In genomic region chr6:41164551-41164950, GRCh38 we compare ENCODE assay signal across 36 cellular contexts. TPM values are rescaled to one million over a fixed set of nuclear protein-coding genes. Genes with fewer than 3 reads are reported as not detected.
"Had no signal": no experiment of that assay in that cellular context is flagged by ENCODE, and none has a peak within 500 bp of the region (broad histone marks: within the 10 kb centered on the region; RNA-seq: fewer than 3 reads in every experiment).

No MANE protein-coding gene starts in this region.

- H3K9me3 ChIP-seq: adrenal gland, body of pancreas, breast epithelium, Peyer's patch had no signal

- H3K27ac ChIP-seq: adrenal gland, body of pancreas, breast epithelium, KMS-11, Peyer's patch, RWPE1, WERI-Rb-1 had no signal

- H3K9me3 Mint-ChIP-seq: activated CD4-positive, alpha-beta T cell treated with anti-CD3 and anti-CD28 coated beads, Interleukin-2, amount 10 ng/mL, durations not matched to agents 7 days and 5 days; activated naive CD4-positive, alpha-beta T cell treated with anti-CD3 and anti-CD28 coated beads for 36 hours; activated naive CD4-positive, alpha-beta T cell treated with anti-CD3 and anti-CD28 coated beads, Interleukin-2, amount 50 U/mL, for 72 hours; activated T-cell treated with anti-CD3 and anti-CD28 coated beads, Interleukin-2, amount 50 U/mL, for 4 hours; activated T-helper 1 cell treated with anti-CD3 and anti-CD28 coated beads, Interleukin-12 subunit alpha, Interleukin-12 subunit beta, Interleukin-2, Interleukin-4 antibody, amounts not matched to agents 30 ng/mL and 10 ng/mL and 1 ng/mL, durations not matched to agents 14 hours and 24 hours and 36 hours had no signal

- H3K27ac Mint-ChIP-seq: activated CD4-positive, alpha-beta T cell treated with anti-CD3 and anti-CD28 coated beads, Interleukin-2, amount 10 ng/mL, durations not matched to agents 7 days and 5 days; activated CD8-positive, alpha-beta T cell treated with anti-CD3 and anti-CD28 coated beads, Interleukin-2, amount 10 ng/mL, durations not matched to agents 7 days and 5 days; activated naive CD4-positive, alpha-beta T cell treated with anti-CD3 and anti-CD28 coated beads for 36 hours; activated naive CD4-positive, alpha-beta T cell treated with anti-CD3 and anti-CD28 coated beads, Interleukin-2, amount 50 U/mL, for 72 hours; activated T-helper 1 cell treated with anti-CD3 and anti-CD28 coated beads, Interleukin-12 subunit alpha, Interleukin-12 subunit beta, Interleukin-2, Interleukin-4 antibody, amounts not matched to agents 30 ng/mL and 10 ng/mL and 1 ng/mL, durations not matched to agents 14 hours and 24 hours and 36 hours had no signal

- H3K27me3 ChIP-seq: adrenal gland, body of pancreas, Peyer's patch had no signal

- DNase-seq: activated CD4-positive, alpha-beta T cell treated with anti-CD3 and anti-CD28 coated beads, Interleukin-2, amount 10 ng/mL, durations not matched to agents 7 days and 5 days; activated CD4-positive, alpha-beta T cell treated with anti-CD3 and anti-CD28 coated beads, Interleukin-2, amount 50 U/mL, for 48 hours; activated CD4-positive, CD25-positive, alpha-beta regulatory T cell; activated CD8-positive, alpha-beta T cell treated with anti-CD3 and anti-CD28 coated beads, Interleukin-2, amount 10 ng/mL, durations not matched to agents 7 days and 5 days; activated gamma-delta T cell treated with Interleukin-2 at 50 U/mL for 16 hours; activated naive CD4-positive, alpha-beta T cell treated with anti-CD3 and anti-CD28 coated beads for 36 hours; activated T-cell treated with anti-CD3 and anti-CD28 coated beads for 4 hours; activated T-cell treated with anti-CD3 and anti-CD28 coated beads, Interleukin-2, amount 50 U/mL, for 4 hours; body of pancreas; NCI-H1105; NCI-H1417 treated with DMSO at 0.1 percent for 48 hours; NCI-H187 treated with DMSO at 0.1 percent for 48 hours; NCI-H2081; NCI-H2171 treated with DMSO at 0.1 percent for 48 hours; NCI-H2227 treated with DMSO at 0.1 percent for 48 hours; NCI-H446; NCI-H510A treated with DMSO at 0.1 percent for 48 hours; NCI-H526 treated with DMSO at 0.1 percent for 48 hours; NCI-H774; PC-3; Peyer's patch; SW 1271; T-helper 1 cell; T-helper 2 cell; T-helper 9 cell; WERI-Rb-1 had no signal

- ATAC-seq: activated CD8-positive, alpha-beta T cell treated with anti-CD3 and anti-CD28 coated beads, Interleukin-2, amount 10 ng/mL, durations not matched to agents 7 days and 5 days; activated naive CD4-positive, alpha-beta T cell treated with anti-CD3 and anti-CD28 coated beads, Interleukin-2, amount 50 U/mL, for 72 hours; activated T-cell treated with anti-CD3 and anti-CD28 coated beads, Interleukin-2, amount 50 U/mL, for 4 hours; body of pancreas; PC-3; Right ventricle myocardium inferior had no signal

- H3K36me3 Mint-ChIP-seq: activated naive CD4-positive, alpha-beta T cell treated with anti-CD3 and anti-CD28 coated beads, Interleukin-2, amount 50 U/mL, for 72 hours had no signal

- H3K4me3 Mint-ChIP-seq: activated CD4-positive, alpha-beta T cell treated with anti-CD3 and anti-CD28 coated beads, Interleukin-2, amount 10 ng/mL, durations not matched to agents 7 days and 5 days; activated CD8-positive, alpha-beta T cell treated with anti-CD3 and anti-CD28 coated beads, Interleukin-2, amount 10 ng/mL, durations not matched to agents 7 days and 5 days; activated naive CD4-positive, alpha-beta T cell treated with anti-CD3 and anti-CD28 coated beads for 36 hours; activated T-cell treated with anti-CD3 and anti-CD28 coated beads, Interleukin-2, amount 50 U/mL, for 4 hours; activated T-helper 1 cell treated with anti-CD3 and anti-CD28 coated beads, Interleukin-12 subunit alpha, Interleukin-12 subunit beta, Interleukin-2, Interleukin-4 antibody, amounts not matched to agents 30 ng/mL and 10 ng/mL and 1 ng/mL, durations not matched to agents 14 hours and 24 hours and 36 hours had no signal

- H3K4me3 ChIP-seq: adrenal gland, body of pancreas, breast epithelium, Peyer's patch had no signal

- H3K9ac ChIP-seq: KMS-11 had no signal

- H3K4me2 ChIP-seq: KMS-11 had no signal

- H3K4me1 ChIP-seq: adrenal gland, body of pancreas, breast epithelium, Peyer's patch had no signal

- H3K36me3 ChIP-seq: adrenal gland, breast epithelium, Peyer's patch, WERI-Rb-1 had no signal

RNA-seq across cellular contexts. Expression of gene TREM2, which starts 1.6 kb away (rescaled TPM):
- total RNA-seq: activated CD4-positive, alpha-beta T cell treated with anti-CD3 and anti-CD28 coated beads, Interleukin-2, amount 10 ng/mL, durations not matched to agents 7 days and 5 days; activated CD8-positive, alpha-beta T cell treated with anti-CD3 and anti-CD28 coated beads, Interleukin-2, amount 10 ng/mL, durations not matched to agents 7 days and 5 days; activated naive CD4-positive, alpha-beta T cell treated with anti-CD3 and anti-CD28 coated beads for 36 hours; activated naive CD4-positive, alpha-beta T cell treated with anti-CD3 and anti-CD28 coated beads, Interleukin-2, amount 50 U/mL, for 72 hours; activated T-cell treated with anti-CD3 and anti-CD28 coated beads, Interleukin-2, amount 50 U/mL, for 4 hours; activated T-helper 1 cell treated with anti-CD3 and anti-CD28 coated beads, Interleukin-12 subunit alpha, Interleukin-12 subunit beta, Interleukin-2, Interleukin-4 antibody, amounts not matched to agents 30 ng/mL and 10 ng/mL and 1 ng/mL, durations not matched to agents 14 hours and 24 hours and 36 hours; astrocyte; M059J; PC-3 had no signal

RNA-seq across cellular contexts. Expression of gene TREML1, which starts 10.4 kb away (rescaled TPM):
- total RNA-seq: activated CD4-positive, alpha-beta T cell treated with anti-CD3 and anti-CD28 coated beads, Interleukin-2, amount 10 ng/mL, durations not matched to agents 7 days and 5 days; activated CD8-positive, alpha-beta T cell treated with anti-CD3 and anti-CD28 coated beads, Interleukin-2, amount 10 ng/mL, durations not matched to agents 7 days and 5 days; activated naive CD4-positive, alpha-beta T cell treated with anti-CD3 and anti-CD28 coated beads for 36 hours; activated naive CD4-positive, alpha-beta T cell treated with anti-CD3 and anti-CD28 coated beads, Interleukin-2, amount 50 U/mL, for 72 hours; activated T-cell treated with anti-CD3 and anti-CD28 coated beads, Interleukin-2, amount 50 U/mL, for 4 hours; activated T-helper 1 cell treated with anti-CD3 and anti-CD28 coated beads, Interleukin-12 subunit alpha, Interleukin-12 subunit beta, Interleukin-2, Interleukin-4 antibody, amounts not matched to agents 30 ng/mL and 10 ng/mL and 1 ng/mL, durations not matched to agents 14 hours and 24 hours and 36 hours; astrocyte; body of pancreas; cardiac septum; M059J; PC-3; Peyer's patch; Right ventricle myocardium inferior had no signal

RNA-seq across cellular contexts. Expression of gene TREML2, which starts 36.4 kb away (rescaled TPM):
- total RNA-seq: astrocyte, body of pancreas, M059J, PC-3 had no signal
- polyA plus RNA-seq: adrenal gland had no signal
